2 cellular contexts compared by ENCODE assay signal in genomic region chr1:43271186-43272118, GRCh38.
TF ChIP-seq lines count a peak whose summit lies in the region.

No MANE protein-coding gene starts in this region.

TF ChIP-seq in SK-N-SH, 30 proteins besides CTCF, POLR2A, EP300 and RAD21 (continued from another document):
- TF ChIP-seq IRF3 (IDR thresholded peaks at IDR 0.05; ENCODE audit: low read depth, low read length), result no peak
- no peak for TF ChIP-seq JUND (IDR thresholded peaks at IDR 0.05)
- TF ChIP-seq ELF1 (IDR thresholded peaks at IDR 0.05), result no peak
- no peak for TF ChIP-seq GATA2 (CRISPR knock-in tag; IDR thresholded peaks at IDR 0.05)

TF ChIP-seq in SK-N-SH treated with all-trans-retinoic acid at 6 μM for 48 hours, 23 proteins besides CTCF, POLR2A, EP300 and RAD21 (continued from another document):
- TF ChIP-seq POU6F1 (CRISPR knock-in tag; IDR thresholded peaks at IDR 0.05; ENCODE audit: borderline replicate concordance, low read depth) (no peak), ARNTL (CRISPR knock-in tag; IDR thresholded peaks at IDR 0.05; ENCODE audit: borderline replicate concordance, low read depth) (no peak), ZFP3 (CRISPR knock-in tag; IDR thresholded peaks at IDR 0.05) (no peak), CSRNP3 (CRISPR knock-in tag; IDR thresholded peaks at IDR 0.05) (no peak), TOX (CRISPR knock-in tag; IDR thresholded peaks at IDR 0.05; ENCODE audit: borderline replicate concordance) (no peak), ZFP30 (CRISPR knock-in tag; IDR thresholded peaks at IDR 0.05) (no peak)
